Comparison of ENCODE assay signal across 9 cellular contexts in the genomic region with DNA sequence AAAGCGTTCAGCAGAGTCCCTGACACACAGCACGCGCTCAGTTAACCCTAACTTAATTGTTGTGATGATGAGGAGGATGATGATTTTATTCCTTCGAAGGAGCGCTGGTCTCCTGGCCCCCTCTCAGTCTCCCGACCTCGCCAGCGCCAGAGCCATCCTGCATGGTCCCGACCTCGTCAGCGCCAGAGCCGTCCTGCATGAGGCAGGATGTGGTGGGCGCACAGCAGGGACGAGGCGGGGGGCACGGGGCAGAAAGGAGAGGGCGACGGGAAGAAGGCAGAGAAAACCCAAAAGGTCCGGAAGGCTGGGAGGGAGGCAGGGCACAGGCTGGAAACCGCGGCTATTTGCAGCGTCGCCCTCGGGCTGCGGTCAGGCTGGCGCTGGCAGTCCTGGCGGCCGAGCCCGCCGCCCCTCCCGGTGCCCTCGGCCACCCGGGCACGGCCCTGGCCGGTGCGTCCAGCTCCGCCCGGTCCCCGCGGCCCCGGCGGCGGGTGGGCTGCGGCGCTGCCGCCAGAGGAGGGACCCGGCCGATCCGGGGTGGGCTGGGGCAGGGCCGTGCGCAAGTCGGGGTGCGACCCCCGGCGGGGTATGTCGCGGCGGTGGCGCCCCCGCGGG. TPM values are rescaled to one million over a fixed set of nuclear protein-coding genes. Genes with fewer than 3 reads are reported as not detected.
DNase-seq lines count a peak whose midpoint lies in the region; ATAC-seq, FAIRE-seq and TF ChIP-seq lines count a peak whose summit lies in the region.
"Had no signal": no experiment of that assay in that cellular context is flagged by ENCODE, and none has a peak within 500 bp of the region (broad histone marks: within the 10 kb centered on the region; RNA-seq: fewer than 3 reads in every experiment).

No MANE protein-coding gene starts in this region.

- H3K36me3 ChIP-seq in A673 (ENCODE audit: insufficient read depth, low read length, poor library complexity, severe bottlenecking) = no peaks in the 10 kb centered on the region
- H3K36me3 ChIP-seq in HUES6 (ENCODE audit: control insufficient read depth, insufficient read depth, low read length) = peaks cover 3% of the 10 kb centered on the region; the same call in 1 of the 2 replicates
- H3K36me3 ChIP-seq in GM12878 (ENCODE audit: control insufficient read depth in 2 of 2, insufficient read depth in 2 of 2, low read length in 1 of 2) = no peaks in the 10 kb centered on the region; a peak in 1 of 4 replicates
- H3K36me3 ChIP-seq in right lobe of liver = no peaks in the 10 kb centered on the region
- H3K36me3 ChIP-seq in tibial artery = peaks cover 0 to 10% (median 0%) of the 10 kb centered on the region in 3 donors

- H3K4me1 ChIP-seq in A673 (ENCODE audit: insufficient read depth, low read length, poor library complexity, severe bottlenecking) (no peaks in the 10 kb centered on the region), HUES6 (ENCODE audit: control insufficient read depth, insufficient read depth, low read length) (peaks cover 15% of the 10 kb centered on the region), GM12878 (ENCODE audit: control insufficient read depth, insufficient read depth, low read length) (no peaks in the 10 kb centered on the region), right lobe of liver (peaks cover 0 to 4% (median 0%) of the 10 kb centered on the region in 4 donors), tibial artery (peaks cover 0 to 29% (median 18%) of the 10 kb centered on the region in 4 donors)

- TF ChIP-seq POLR2A in GM12878 (IDR thresholded peaks at IDR 0.05; ENCODE audit: low read depth, low read length) = no peak
- no peak for TF ChIP-seq POLR2A in right lobe of liver (IDR thresholded peaks at IDR 0.05)

- TF ChIP-seq RAD21 in GM12878 (IDR thresholded peaks at IDR 0.05; ENCODE audit: insufficient read depth, low read depth, low read length) = no peak

- SMC1A ChIA-PET in GM12878 (lab: Charles Lee; ENCODE audit: uncharacterized antibody, unreplicated experiment) = no interaction called here

- no peak overlapping the region for H3K27ac ChIP-seq in A673 (ENCODE audit: low read depth, low read length, poor library complexity, severe bottlenecking)
- H3K27ac ChIP-seq in HUES6 (ENCODE audit: low read depth, low read length) = no peak overlapping the region
- H3K27ac ChIP-seq in GM12878 (ENCODE audit: control insufficient read depth, insufficient read depth) = no peak overlapping the region
- peak overlapping the region in 1 of 3 donors; percentile 41 for H3K27ac ChIP-seq in right lobe of liver
- peak overlapping the region; percentile 51 to 60 for H3K27ac ChIP-seq in tibial artery

- ATAC-seq in GM12878 (peak; percentile 15; the same call in 2 of the 3 replicates), right lobe of liver (peak; percentile 42 to 57 (median 47))

- peak overlapping the region; percentile 96 for H3K4me2 ChIP-seq in GM12878 (ENCODE audit: control insufficient read depth, insufficient read depth)

- BruUV-seq in A673 (replicated peaks; lab: Mats Ljungman, UMichigan) (no TSS peak), GM12878 (replicated peaks; lab: Mats Ljungman, UMichigan) (no TSS peak)

- WGBS in GM12878 (ENCODE audit: insufficient coverage, insufficient replicate concordance, low lambda C conversion rate, missing lambda C conversion rate) = 18% methylated on average over 31 of the region's 61 CpGs
- WGBS in right lobe of liver (ENCODE audit: insufficient coverage, low coverage, low lambda C conversion rate, missing lambda C conversion rate) = 9% methylated on average over 22 of the region's 61 CpGs

- no peak for FAIRE-seq in GM12878 (lab: Jason Lieb, UNC)
- FAIRE-seq: colon had no signal

- intact Hi-C loops in A673 (cut with micrococcal nuclease; ENCODE audit: unreplicated experiment) (loop anchor here (1.0 to 10.0 kb wide), 3 partner anchors 144 to 283 kb away; a partner anchor contains a TSS), GM12878 (cut with micrococcal nuclease; ENCODE audit: unreplicated experiment) (loop anchor here (5.0 kb wide), 2 partner anchors 144 to 284 kb away; a partner anchor contains a TSS), right lobe of liver (cut with DNase I) (no loop called here), tibial artery (cut with DNase I; ENCODE audit: low total_unique reads) (loop anchor here (5.0 kb wide), 2 partner anchors 149 to 284 kb away; no protein-coding TSS in a partner anchor)

- in situ Hi-C loops in GM12878 (cut with MboI) = no loop called here

- no peak for TF ChIP-seq EP300 in GM12878 (IDR thresholded peaks at IDR 0.05; ENCODE audit: borderline replicate concordance in 1 of 2, control insufficient read depth in 1 of 2, low read depth in 2 of 2, low read length in 2 of 2)

- peak overlapping the region; percentile 27 for H3K9ac ChIP-seq in HUES6 (ENCODE audit: low read length)
- peak overlapping the region; percentile 57 for H3K9ac ChIP-seq in GM12878 (ENCODE audit: control insufficient read depth, insufficient read depth, low read length)

- DNase-seq in A673 (ENCODE audit: low spot score) (no peak), GM12878 (ENCODE audit: low read depth, low spot score) (no peak), right lobe of liver (no peak), tibial artery (peak in 1 of 2 donors; percentile 73), NCI-H1930 (lab: John Stamatoyannopoulos, UW) (no peak), NOMO-1 treated with DMSO at 0.1 percent for 48 hours (lab: John Stamatoyannopoulos, UW; ENCODE audit: unreplicated experiment) (no peak)
- DNase-seq in NK-92 treated with Interleukin-12 subunit alpha and Interleukin-12 subunit beta, amount 100 ng/mL, for 24 hours (lab: John Stamatoyannopoulos, UW) = no peak

- POLR2A ChIA-PET in A673 (lab: Charles Lee; ENCODE audit: low non-redundant PET) = interaction anchor here (0.6 kb wide), 1 partner anchor 45 kb away, joined by 3 read pairs; no protein-coding TSS in a partner anchor
- POLR2A ChIA-PET in GM12878 (lab: Charles Lee) = no interaction called here

- no peak overlapping the region; the same call in 1 of the 2 replicates for H2AFZ ChIP-seq in GM12878 (ENCODE audit: control insufficient read depth, low read depth, low read length)

- H4K20me1 ChIP-seq in GM12878 (ENCODE audit: control insufficient read depth, insufficient read depth) = no peaks in the 10 kb centered on the region

- CTCF ChIA-PET in A673 (lab: Charles Lee) (interaction anchor here (1.4 kb wide), 1 partner anchor 64 kb away, joined by 3 read pairs; no protein-coding TSS in a partner anchor), GM12878 (lab: Yijun Ruan, JAX) (interaction anchor here (1.1 kb wide), 1 partner anchor 281 kb away, joined by 3 read pairs; no protein-coding TSS in a partner anchor)

- H3K79me2 ChIP-seq in GM12878 (ENCODE audit: control insufficient read depth, insufficient read depth, low read length) = no peaks in the 10 kb centered on the region

- H3K9me3 ChIP-seq in A673 (ENCODE audit: low read depth, low read length, poor library complexity, severe bottlenecking) (no peaks in the 10 kb centered on the region), HUES6 (ENCODE audit: control insufficient read depth, insufficient read depth, low read depth, low read length) (no peaks in the 10 kb centered on the region), GM12878 (replicated peaks; ENCODE audit: control insufficient read depth, insufficient read depth, low read length) (no peaks in the 10 kb centered on the region), right lobe of liver (no peaks in the 10 kb centered on the region), tibial artery (no peaks in the 10 kb centered on the region)

- H3K27me3 ChIP-seq in A673 (replicated peaks; ENCODE audit: insufficient read depth, low read depth, low read length, poor library complexity) (no peaks in the 10 kb centered on the region), HUES6 (ENCODE audit: control insufficient read depth, insufficient read depth, low read length) (peaks cover 51% of the 10 kb centered on the region), GM12878 (replicated peaks in 1 of 2; ENCODE audit: control insufficient read depth in 2 of 2, insufficient read depth in 2 of 2, low read length in 1 of 2) (no peaks in the 10 kb centered on the region; a peak in 3 of 4 replicates), right lobe of liver (no peaks in the 10 kb centered on the region), tibial artery (no peaks in the 10 kb centered on the region)

- RAD21 ChIA-PET in GM12878 (lab: Charles Lee; ENCODE audit: unreplicated experiment) = no interaction called here

- H3K4me3 ChIP-seq in A673 (ENCODE audit: low read depth, low read length, poor library complexity, severe bottlenecking) = peak overlapping the region; percentile 53
- peak overlapping the region; percentile 67 for H3K4me3 ChIP-seq in HUES6 (ENCODE audit: low read depth, low read length)
- H3K4me3 ChIP-seq in GM12878 = peak overlapping the region; percentile 70
- peak overlapping the region; percentile 29 to 53 (median 34) for H3K4me3 ChIP-seq in right lobe of liver
- H3K4me3 ChIP-seq in tibial artery = peak overlapping the region; percentile 55 to 64

- TF ChIP-seq CTCF in A673 (conservative IDR thresholded peaks at IDR 0.05; ENCODE audit: low read depth, low read length) = no peak
- TF ChIP-seq CTCF in GM12878 (IDR thresholded peaks at IDR 0.05 in 2 of 3, conservative IDR thresholded peaks at IDR 0.05 in 1 of 3; ENCODE audit: control insufficient read depth in 2 of 3, extremely low read depth in 1 of 3, insufficient read depth in 1 of 3, low read depth in 3 of 3, low read length in 3 of 3) = no peak
- no peak for TF ChIP-seq CTCF in right lobe of liver (IDR thresholded peaks at IDR 0.05)
- TF ChIP-seq CTCF in tibial artery (IDR thresholded peaks at IDR 0.05) = no peak

TF ChIP-seq in GM12878, 131 proteins besides CTCF, POLR2A, EP300 and RAD21 (continues in another document):
- no peak for TF ChIP-seq SREBF1 (IDR thresholded peaks at IDR 0.05; ENCODE audit: low read length)
- TF ChIP-seq BRCA1 (IDR thresholded peaks at IDR 0.05; ENCODE audit: low read depth, low read length) = no peak

RNA-seq across cellular contexts. Expression of a gene that starts 3.0 kb away (rescaled TPM):
- total RNA-seq in A673 (2021) = not detected in 2 replicates
- total RNA-seq in GM12878 (2013; cell fraction: nucleolus; rRNA removed) = not detected in 2 replicates
- not detected in 2 replicates for total RNA-seq in GM12878 (2014; rRNA removed)
- total RNA-seq in GM12878 (2014; rRNA removed; fragmentation: Illumina TruSeq; extraction: Trizol) = not detected in 2 replicates
- total RNA-seq in GM12878 (2021) = not detected in 2 replicates
- polyA plus RNA-seq in GM12878 (2011; ENCODE audit: low read depth) = not detected
- not detected in 2 replicates for polyA plus RNA-seq in GM12878 (2011; rRNA removed)
- polyA plus RNA-seq in GM12878 (2011; cell fraction: cytosol; rRNA removed) = not detected in 2 replicates
- polyA plus RNA-seq in GM12878 (2011; cell fraction: nucleus; rRNA removed) = not detected in 2 replicates
- not detected in 2 replicates for polyA plus RNA-seq in GM12878 (2012)
- not detected in 2 replicates for polyA plus RNA-seq in GM12878 (2014; fragmentation: Illumina TruSeq; extraction: Trizol)
- not detected for polyA plus RNA-seq in GM12878 (2014; fragmentation: Nextera tagmentation; extraction: Ambion mirVana)
- polyA plus RNA-seq in GM12878 (2014; rRNA removed) = not detected in 2 replicates
- not detected for polyA plus RNA-seq in GM12878 (2016; fragmentation: Nextera tagmentation; extraction: Ambion mirVana)
- polyA minus RNA-seq in GM12878 (2011; rRNA and poly(A)+ RNA removed) = not detected in 2 replicates
- not detected in 2 replicates for polyA minus RNA-seq in GM12878 (2011; cell fraction: cytosol; rRNA and poly(A)+ RNA removed)
- not detected in 2 replicates for polyA minus RNA-seq in GM12878 (2011; cell fraction: nucleus; rRNA and poly(A)+ RNA removed)
- total RNA-seq in right lobe of liver = not detected

Comparison
In these comparisons a context has a peak if more than half of its experiments do, and no peak if none do; other contexts are left out.
1. H3K27ac ChIP-seq: peak in tibial artery (2 of 2); none in A673 (single experiment), HUES6 (single experiment) and GM12878 (single experiment).
2. intact Hi-C loops: an anchor here in A673 (1.0 to 10.0 kb wide), GM12878 (5.0 kb wide) and tibial artery (5.0 kb wide); none called in right lobe of liver.
3. Peak in every context shown above with its lines, with median percentiles within 50 percentile points of each other: H3K4me3 ChIP-seq.